ENCODE assay signal across 1 cellular context in genomic region chr15:99310745-99311144, GRCh38.
TF ChIP-seq lines count a peak whose summit lies in the region.

No MANE protein-coding gene starts in this region.

TF ChIP-seq in K562, 482 proteins besides CTCF, POLR2A, EP300 and RAD21 (continued from another document and continues in another):
- TF ChIP-seq TRIM25 (IDR thresholded peaks at IDR 0.05; ENCODE audit: borderline replicate concordance), result no peak
- no peak for TF ChIP-seq THRAP3 (IDR thresholded peaks at IDR 0.05; ENCODE audit: borderline replicate concordance)
- TF ChIP-seq ZBED1 (IDR thresholded peaks at IDR 0.05), result no peak
- no peak for TF ChIP-seq GTF2E2 (tag; IDR thresholded peaks at IDR 0.05)
- TF ChIP-seq MAFF (IDR thresholded peaks at IDR 0.05; ENCODE audit: low read length), result no peak
- TF ChIP-seq EGR1 (conservative IDR thresholded peaks at IDR 0.05), result no peak
- no peak for TF ChIP-seq EHMT2 (IDR thresholded peaks at IDR 0.05)
- TF ChIP-seq ESRRA (IDR thresholded peaks at IDR 0.05; ENCODE audit: borderline replicate concordance, low read depth), result peak; percentile 19; the same call in 1 of the 2 replicates
- no peak for TF ChIP-seq KAT8 (IDR thresholded peaks at IDR 0.05; ENCODE audit: low read depth)
- TF ChIP-seq TCFL5 (CRISPR knock-in tag; conservative IDR thresholded peaks at IDR 0.05), result no peak
- no peak for TF ChIP-seq C11orf30 (IDR thresholded peaks at IDR 0.05; ENCODE audit: low read depth)
- no peak for TF ChIP-seq SMAD1 (IDR thresholded peaks at IDR 0.05; ENCODE audit: low read depth, low read length, partially characterized antibody)
- no peak for TF ChIP-seq ZNF239 (CRISPR knock-in tag; IDR thresholded peaks at IDR 0.05)
- TF ChIP-seq DACH1 (IDR thresholded peaks at IDR 0.05; ENCODE audit: partially characterized antibody), result no peak
- TF ChIP-seq ZHX1 (conservative IDR thresholded peaks at IDR 0.05; ENCODE audit: low read length), result no peak
- TF ChIP-seq, protein P1, sequence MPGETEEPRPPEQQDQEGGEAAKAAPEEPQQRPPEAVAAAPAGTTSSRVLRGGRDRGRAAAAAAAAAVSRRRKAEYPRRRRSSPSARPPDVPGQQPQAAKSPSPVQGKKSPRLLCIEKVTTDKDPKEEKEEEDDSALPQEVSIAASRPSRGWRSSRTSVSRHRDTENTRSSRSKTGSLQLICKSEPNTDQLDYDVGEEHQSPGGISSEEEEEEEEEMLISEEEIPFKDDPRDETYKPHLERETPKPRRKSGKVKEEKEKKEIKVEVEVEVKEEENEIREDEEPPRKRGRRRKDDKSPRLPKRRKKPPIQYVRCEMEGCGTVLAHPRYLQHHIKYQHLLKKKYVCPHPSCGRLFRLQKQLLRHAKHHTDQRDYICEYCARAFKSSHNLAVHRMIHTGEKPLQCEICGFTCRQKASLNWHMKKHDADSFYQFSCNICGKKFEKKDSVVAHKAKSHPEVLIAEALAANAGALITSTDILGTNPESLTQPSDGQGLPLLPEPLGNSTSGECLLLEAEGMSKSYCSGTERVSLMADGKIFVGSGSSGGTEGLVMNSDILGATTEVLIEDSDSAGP (CRISPR knock-in tag; IDR thresholded peaks at IDR 0.05), result no peak
- TF ChIP-seq, protein P2, sequence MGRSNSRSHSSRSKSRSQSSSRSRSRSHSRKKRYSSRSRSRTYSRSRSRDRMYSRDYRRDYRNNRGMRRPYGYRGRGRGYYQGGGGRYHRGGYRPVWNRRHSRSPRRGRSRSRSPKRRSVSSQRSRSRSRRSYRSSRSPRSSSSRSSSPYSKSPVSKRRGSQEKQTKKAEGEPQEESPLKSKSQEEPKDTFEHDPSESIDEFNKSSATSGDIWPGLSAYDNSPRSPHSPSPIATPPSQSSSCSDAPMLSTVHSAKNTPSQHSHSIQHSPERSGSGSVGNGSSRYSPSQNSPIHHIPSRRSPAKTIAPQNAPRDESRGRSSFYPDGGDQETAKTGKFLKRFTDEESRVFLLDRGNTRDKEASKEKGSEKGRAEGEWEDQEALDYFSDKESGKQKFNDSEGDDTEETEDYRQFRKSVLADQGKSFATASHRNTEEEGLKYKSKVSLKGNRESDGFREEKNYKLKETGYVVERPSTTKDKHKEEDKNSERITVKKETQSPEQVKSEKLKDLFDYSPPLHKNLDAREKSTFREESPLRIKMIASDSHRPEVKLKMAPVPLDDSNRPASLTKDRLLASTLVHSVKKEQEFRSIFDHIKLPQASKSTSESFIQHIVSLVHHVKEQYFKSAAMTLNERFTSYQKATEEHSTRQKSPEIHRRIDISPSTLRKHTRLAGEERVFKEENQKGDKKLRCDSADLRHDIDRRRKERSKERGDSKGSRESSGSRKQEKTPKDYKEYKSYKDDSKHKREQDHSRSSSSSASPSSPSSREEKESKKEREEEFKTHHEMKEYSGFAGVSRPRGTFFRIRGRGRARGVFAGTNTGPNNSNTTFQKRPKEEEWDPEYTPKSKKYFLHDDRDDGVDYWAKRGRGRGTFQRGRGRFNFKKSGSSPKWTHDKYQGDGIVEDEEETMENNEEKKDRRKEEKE (IDR thresholded peaks at IDR 0.05; ENCODE audit: borderline replicate concordance in 1 of 2, control insufficient read depth in 1 of 2, low read depth in 2 of 2, low read length in 1 of 2), result no peak
- TF ChIP-seq, protein P3, sequence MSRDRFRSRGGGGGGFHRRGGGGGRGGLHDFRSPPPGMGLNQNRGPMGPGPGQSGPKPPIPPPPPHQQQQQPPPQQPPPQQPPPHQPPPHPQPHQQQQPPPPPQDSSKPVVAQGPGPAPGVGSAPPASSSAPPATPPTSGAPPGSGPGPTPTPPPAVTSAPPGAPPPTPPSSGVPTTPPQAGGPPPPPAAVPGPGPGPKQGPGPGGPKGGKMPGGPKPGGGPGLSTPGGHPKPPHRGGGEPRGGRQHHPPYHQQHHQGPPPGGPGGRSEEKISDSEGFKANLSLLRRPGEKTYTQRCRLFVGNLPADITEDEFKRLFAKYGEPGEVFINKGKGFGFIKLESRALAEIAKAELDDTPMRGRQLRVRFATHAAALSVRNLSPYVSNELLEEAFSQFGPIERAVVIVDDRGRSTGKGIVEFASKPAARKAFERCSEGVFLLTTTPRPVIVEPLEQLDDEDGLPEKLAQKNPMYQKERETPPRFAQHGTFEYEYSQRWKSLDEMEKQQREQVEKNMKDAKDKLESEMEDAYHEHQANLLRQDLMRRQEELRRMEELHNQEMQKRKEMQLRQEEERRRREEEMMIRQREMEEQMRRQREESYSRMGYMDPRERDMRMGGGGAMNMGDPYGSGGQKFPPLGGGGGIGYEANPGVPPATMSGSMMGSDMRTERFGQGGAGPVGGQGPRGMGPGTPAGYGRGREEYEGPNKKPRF (IDR thresholded peaks at IDR 0.05; ENCODE audit: low read depth, low read length), result no peak
- TF ChIP-seq SAFB (IDR thresholded peaks at IDR 0.05; ENCODE audit: borderline replicate concordance, low read depth, low read length), result no peak
- TF ChIP-seq CBFA2T3 (IDR thresholded peaks at IDR 0.05), result peak; percentile 63
- no peak for TF ChIP-seq BACH1 (tag; IDR thresholded peaks at IDR 0.05)
- TF ChIP-seq ZNF76 (CRISPR knock-in tag; IDR thresholded peaks at IDR 0.05; ENCODE audit: borderline replicate concordance), result no peak
- TF ChIP-seq KLF16 (IDR thresholded peaks at IDR 0.05), result no peak
- TF ChIP-seq, protein P4, sequence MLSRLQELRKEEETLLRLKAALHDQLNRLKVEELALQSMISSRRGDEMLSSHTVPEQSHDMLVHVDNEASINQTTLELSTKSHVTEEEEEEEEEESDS (CRISPR knock-in tag; IDR thresholded peaks at IDR 0.05), result no peak
- no peak for TF ChIP-seq DNMT1 (IDR thresholded peaks at IDR 0.05)
- peak; percentile 65 for TF ChIP-seq FOSL1 (tag; conservative IDR thresholded peaks at IDR 0.05)
- TF ChIP-seq, protein P5, sequence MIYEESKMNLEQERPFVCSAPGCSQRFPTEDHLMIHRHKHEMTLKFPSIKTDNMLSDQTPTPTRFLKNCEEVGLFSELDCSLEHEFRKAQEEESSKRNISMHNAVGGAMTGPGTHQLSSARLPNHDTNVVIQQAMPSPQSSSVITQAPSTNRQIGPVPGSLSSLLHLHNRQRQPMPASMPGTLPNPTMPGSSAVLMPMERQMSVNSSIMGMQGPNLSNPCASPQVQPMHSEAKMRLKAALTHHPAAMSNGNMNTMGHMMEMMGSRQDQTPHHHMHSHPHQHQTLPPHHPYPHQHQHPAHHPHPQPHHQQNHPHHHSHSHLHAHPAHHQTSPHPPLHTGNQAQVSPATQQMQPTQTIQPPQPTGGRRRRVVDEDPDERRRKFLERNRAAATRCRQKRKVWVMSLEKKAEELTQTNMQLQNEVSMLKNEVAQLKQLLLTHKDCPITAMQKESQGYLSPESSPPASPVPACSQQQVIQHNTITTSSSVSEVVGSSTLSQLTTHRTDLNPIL (CRISPR knock-in tag; IDR thresholded peaks at IDR 0.05), result no peak
- TF ChIP-seq STAT5B (CRISPR knock-in tag; IDR thresholded peaks at IDR 0.05), result no peak
- no peak for TF ChIP-seq NCOA1 (IDR thresholded peaks at IDR 0.05; ENCODE audit: low read depth)
- no peak for TF ChIP-seq ZNF41 (CRISPR knock-in tag; conservative IDR thresholded peaks at IDR 0.05)
- no peak for TF ChIP-seq ZNF316 (IDR thresholded peaks at IDR 0.05)
- TF ChIP-seq NFIC (IDR thresholded peaks at IDR 0.05), result no peak
- no peak for TF ChIP-seq DDX20 (tag; IDR thresholded peaks at IDR 0.05; ENCODE audit: low read depth)
- no peak for TF ChIP-seq TFE3 (CRISPR knock-in tag; IDR thresholded peaks at IDR 0.05)
- TF ChIP-seq MNT (conservative IDR thresholded peaks at IDR 0.05), result no peak
- TF ChIP-seq, protein P6, sequence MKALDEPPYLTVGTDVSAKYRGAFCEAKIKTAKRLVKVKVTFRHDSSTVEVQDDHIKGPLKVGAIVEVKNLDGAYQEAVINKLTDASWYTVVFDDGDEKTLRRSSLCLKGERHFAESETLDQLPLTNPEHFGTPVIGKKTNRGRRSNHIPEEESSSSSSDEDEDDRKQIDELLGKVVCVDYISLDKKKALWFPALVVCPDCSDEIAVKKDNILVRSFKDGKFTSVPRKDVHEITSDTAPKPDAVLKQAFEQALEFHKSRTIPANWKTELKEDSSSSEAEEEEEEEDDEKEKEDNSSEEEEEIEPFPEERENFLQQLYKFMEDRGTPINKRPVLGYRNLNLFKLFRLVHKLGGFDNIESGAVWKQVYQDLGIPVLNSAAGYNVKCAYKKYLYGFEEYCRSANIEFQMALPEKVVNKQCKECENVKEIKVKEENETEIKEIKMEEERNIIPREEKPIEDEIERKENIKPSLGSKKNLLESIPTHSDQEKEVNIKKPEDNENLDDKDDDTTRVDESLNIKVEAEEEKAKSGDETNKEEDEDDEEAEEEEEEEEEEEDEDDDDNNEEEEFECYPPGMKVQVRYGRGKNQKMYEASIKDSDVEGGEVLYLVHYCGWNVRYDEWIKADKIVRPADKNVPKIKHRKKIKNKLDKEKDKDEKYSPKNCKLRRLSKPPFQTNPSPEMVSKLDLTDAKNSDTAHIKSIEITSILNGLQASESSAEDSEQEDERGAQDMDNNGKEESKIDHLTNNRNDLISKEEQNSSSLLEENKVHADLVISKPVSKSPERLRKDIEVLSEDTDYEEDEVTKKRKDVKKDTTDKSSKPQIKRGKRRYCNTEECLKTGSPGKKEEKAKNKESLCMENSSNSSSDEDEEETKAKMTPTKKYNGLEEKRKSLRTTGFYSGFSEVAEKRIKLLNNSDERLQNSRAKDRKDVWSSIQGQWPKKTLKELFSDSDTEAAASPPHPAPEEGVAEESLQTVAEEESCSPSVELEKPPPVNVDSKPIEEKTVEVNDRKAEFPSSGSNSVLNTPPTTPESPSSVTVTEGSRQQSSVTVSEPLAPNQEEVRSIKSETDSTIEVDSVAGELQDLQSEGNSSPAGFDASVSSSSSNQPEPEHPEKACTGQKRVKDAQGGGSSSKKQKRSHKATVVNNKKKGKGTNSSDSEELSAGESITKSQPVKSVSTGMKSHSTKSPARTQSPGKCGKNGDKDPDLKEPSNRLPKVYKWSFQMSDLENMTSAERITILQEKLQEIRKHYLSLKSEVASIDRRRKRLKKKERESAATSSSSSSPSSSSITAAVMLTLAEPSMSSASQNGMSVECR (CRISPR knock-in tag; IDR thresholded peaks at IDR 0.05), result no peak
- TF ChIP-seq MYBL2 (IDR thresholded peaks at IDR 0.05; ENCODE audit: low read depth), result no peak
- TF ChIP-seq MYBL2 (CRISPR knock-in tag; IDR thresholded peaks at IDR 0.05; ENCODE audit: borderline replicate concordance), result no peak
- no peak for TF ChIP-seq ETV1 (tag; conservative IDR thresholded peaks at IDR 0.05; ENCODE audit: low read depth)
- TF ChIP-seq ETS1 (conservative IDR thresholded peaks at IDR 0.05; ENCODE audit: control insufficient read depth, low read depth, low read length), result no peak
- TF ChIP-seq KDM1A (IDR thresholded peaks at IDR 0.05), result peak; percentile 77 to 78
